ENCODE assay signal across 8 cellular contexts in the genomic region with DNA sequence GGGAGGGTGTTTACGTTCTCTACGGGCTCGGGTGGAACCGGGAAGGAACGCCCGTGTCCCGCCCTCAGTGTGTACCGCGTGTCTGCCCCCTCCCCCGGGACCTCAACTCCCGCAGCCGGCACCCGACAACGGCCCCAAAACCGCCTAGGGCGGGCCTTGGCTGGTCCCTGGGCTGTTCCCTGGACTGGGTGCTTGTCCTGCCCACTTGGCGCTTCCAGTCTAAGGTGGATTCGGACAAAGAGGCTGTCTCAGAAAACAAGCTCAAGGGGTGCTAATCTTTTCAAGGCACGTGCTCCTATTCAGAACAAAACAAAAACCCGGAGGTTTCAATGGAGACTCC. TPM values are rescaled to one million over a fixed set of nuclear protein-coding genes. Genes with fewer than 3 reads are reported as not detected.
A peak's percentile ranks its signal among the peaks of the same experiment; 100 is the strongest.
DNase-seq lines count a peak whose midpoint lies in the region; ATAC-seq and TF ChIP-seq lines count a peak whose summit lies in the region.

No MANE protein-coding gene starts in this region.

- H3K36me3 ChIP-seq in heart right ventricle = peaks cover 0 to 12% (median 9%) of the 10 kb centered on the region in 9 donors
- H3K36me3 ChIP-seq in ascending aorta = peaks cover 3 to 10% of the 10 kb centered on the region in 2 donors
- H3K36me3 ChIP-seq in lung (ENCODE audit: control insufficient read depth in 2 of 2, insufficient read depth in 2 of 2, low read length in 2 of 2) = peaks cover 0 to 6% of the 10 kb centered on the region in 2 donors
- H3K36me3 ChIP-seq in urinary bladder (ENCODE audit: insufficient read depth) = no peaks in the 10 kb centered on the region

- H3K4me3 ChIP-seq in heart right ventricle = peak overlapping the region; percentile 75 to 98 (median 92)
- H3K4me3 ChIP-seq in ascending aorta = peak overlapping the region; percentile 88 to 91
- peak overlapping the region; percentile 30 for H3K4me3 ChIP-seq in lung
- H3K4me3 ChIP-seq in urinary bladder (ENCODE audit: low read depth, low read length) = peak overlapping the region; percentile 60

- intact Hi-C loops in heart right ventricle (cut with DNase I) (loop anchor here in 4 of 10 donors (1.0 to 10.0 kb wide), 4 partner anchors 103 to 108 kb away; partner anchors contain the start of gene ZNF354A (in 4 of the 4)), Right ventricle myocardium superior (cut with DNase I) (no loop called here), ascending aorta (cut with DNase I) (loop anchor here (2.0 to 10.0 kb wide), 9 partner anchors 36 to 1444 kb away; partner anchors contain the start of genes CANX, COL23A1, NHP2 and RNF130)

- H3K4me1 ChIP-seq in heart right ventricle (peaks cover 9 to 36% (median 33%) of the 10 kb centered on the region in 9 donors), ascending aorta (peaks cover 0 to 16% of the 10 kb centered on the region in 2 donors), lung (ENCODE audit: control insufficient read depth in 2 of 2, insufficient read depth in 2 of 2, low read length in 2 of 2) (peaks cover 0 to 21% of the 10 kb centered on the region in 2 donors), urinary bladder (ENCODE audit: insufficient read depth) (no peaks in the 10 kb centered on the region)

- H3K27me3 ChIP-seq in heart right ventricle = no peaks in the 10 kb centered on the region
- H3K27me3 ChIP-seq in ascending aorta = no peaks in the 10 kb centered on the region
- H3K27me3 ChIP-seq in lung (ENCODE audit: control insufficient read depth, insufficient read depth) = no peaks in the 10 kb centered on the region

- DNase-seq in heart right ventricle = no peak
- DNase-seq in Right ventricle myocardium superior = no peak
- no peak for DNase-seq in ascending aorta (ENCODE audit: low spot score in 2 of 2)
- no peak for DNase-seq in lung (ENCODE audit: low spot score)
- no peak for DNase-seq in GM20000 (ENCODE audit: low spot score)
- no peak for DNase-seq in HK-2 (ENCODE audit: unreplicated experiment)
- no peak for DNase-seq in stimulated activated CD4-positive, alpha-beta T cell treated with anti-CD3 and anti-CD28 coated beads, Interleukin-2, amount 100 ng/mL, for 48 hours

- ATAC-seq in heart right ventricle = no peak
- no peak for ATAC-seq in Right ventricle myocardium superior (ENCODE audit: poor library complexity)
- ATAC-seq in lung (ENCODE audit: insufficient read depth, low FRiP score) = no peak

- H3K9me3 ChIP-seq in heart right ventricle = no peaks in the 10 kb centered on the region
- no peaks in the 10 kb centered on the region for H3K9me3 ChIP-seq in ascending aorta
- H3K9me3 ChIP-seq in lung (ENCODE audit: control insufficient read depth in 2 of 2, insufficient read depth in 1 of 2, low read length in 1 of 2) = no peaks in the 10 kb centered on the region

- no peak for TF ChIP-seq CTCF in heart right ventricle (IDR thresholded peaks at IDR 0.05)
- TF ChIP-seq CTCF in ascending aorta (IDR thresholded peaks at IDR 0.05) = no peak
- no peak for TF ChIP-seq CTCF in lung (IDR thresholded peaks at IDR 0.05; ENCODE audit: control extremely low read depth, extremely low read depth)
- TF ChIP-seq CTCF in GM20000 (IDR thresholded peaks at IDR 0.05; ENCODE audit: extremely low read depth, missing control alignments) = no peak

- H3K27ac ChIP-seq in heart right ventricle = peak overlapping the region in 9 of 10 donors; percentile 94 to 99 (median 95)
- peak overlapping the region; percentile 96 to 97 for H3K27ac ChIP-seq in ascending aorta
- H3K27ac ChIP-seq in lung (ENCODE audit: low read depth in 1 of 2, low read length in 1 of 2) = peak overlapping the region; percentile 63 to 85
- no peak overlapping the region for H3K27ac ChIP-seq in urinary bladder (ENCODE audit: low read depth)

- 4% methylated on average over 14 to 20 of the region's 20 CpGs for WGBS in heart right ventricle, 2 donors
- 7 to 24% methylated on average over 7 to 20 of the region's 20 CpGs for WGBS in lung, 2 donors
- 3% methylated on average over 20 of the region's 20 CpGs for WGBS in urinary bladder

RNA-seq across cellular contexts. Expression of gene CLK4, which starts 0.4 kb away (rescaled TPM):
- 10 to 100 TPM; 12.3 to 25.7 (median 15.5) TPM for total RNA-seq in heart right ventricle
- polyA plus RNA-seq in heart right ventricle = 10 to 100 TPM in 1 of 2 donors, 1 to 10 TPM in 1; 6.0 to 67.0 TPM
- total RNA-seq in Right ventricle myocardium superior = 23.2 TPM
- 17.6 TPM for total RNA-seq in ascending aorta
- total RNA-seq in lung = 10 to 100 TPM; 21.8 to 85.7 TPM
- polyA plus RNA-seq in lung = 10 to 100 TPM; 12.6 to 35.2 TPM
- total RNA-seq in urinary bladder = 76.4 TPM
- polyA plus RNA-seq in urinary bladder = 14.6 TPM

RNA-seq across cellular contexts. Expression of gene COL23A1, which starts 37.0 kb away (rescaled TPM):
- total RNA-seq in heart right ventricle (10 to 100 TPM in 9 of 10 donors, 1 to 10 TPM in 1; 9.8 to 29.0 (median 18.8) TPM), Right ventricle myocardium superior (18.8 TPM), ascending aorta (4.3 TPM), lung (1 to 10 TPM; 1.5 to 4.4 TPM), urinary bladder (0.90 TPM)
- polyA plus RNA-seq in heart right ventricle (1 to 10 TPM; 8.9 to 9.6 TPM), lung (1 to 10 TPM in 1 of 2 donors, under 1 TPM in 1; 0.76 to 1.1 TPM), urinary bladder (0.87 TPM)

Comparison
In these comparisons a context has a peak if more than half of its experiments do, and no peak if none do; other contexts are left out.
1. H3K4me3 ChIP-seq: peak in every context shown above with its lines; median percentile 92 in heart right ventricle; 90 in ascending aorta; 60 in urinary bladder; 30 in lung.